Comparison of ENCODE assay signal across 10 cellular contexts in genomic region chr4:4866833-4867744, GRCh38. TPM values are rescaled to one million over a fixed set of nuclear protein-coding genes. Genes with fewer than 3 reads are reported as not detected.
A peak's percentile ranks its signal among the peaks of the same experiment; 100 is the strongest.
DNase-seq lines count a peak whose midpoint lies in the region; ATAC-seq, FAIRE-seq and TF ChIP-seq lines count a peak whose summit lies in the region.
"Had no signal": no experiment of that assay in that cellular context is flagged by ENCODE, and none has a peak within 500 bp of the region (broad histone marks: within the 10 kb centered on the region; RNA-seq: fewer than 3 reads in every experiment).

No MANE protein-coding gene starts in this region.

- BruUV-seq in GM12878 (replicated peaks; lab: Mats Ljungman, UMichigan) = no TSS peak

- no peaks in the 10 kb centered on the region for H3K79me2 ChIP-seq in GM12878 (ENCODE audit: control insufficient read depth, insufficient read depth, low read length)
- H3K79me2 ChIP-seq in mesendoderm (ENCODE audit: control insufficient read depth, insufficient read depth, low read length) = no peaks in the 10 kb centered on the region

- no peak overlapping the region for H3K18ac ChIP-seq in mesendoderm (ENCODE audit: low read length)

- no peak for FAIRE-seq in GM12878 (lab: Jason Lieb, UNC)

- H3K4me1 Mint-ChIP-seq in type B pancreatic cell (ENCODE audit: unreplicated experiment) = peaks cover 31% of the 10 kb centered on the region

- H3K9ac ChIP-seq in GM12878 (ENCODE audit: control insufficient read depth, insufficient read depth, low read length) (no peak overlapping the region), mesendoderm (ENCODE audit: low read length) (peak overlapping the region; percentile 31)

- TF ChIP-seq EP300 in GM12878 (IDR thresholded peaks at IDR 0.05; ENCODE audit: borderline replicate concordance in 1 of 2, control insufficient read depth in 1 of 2, low read depth in 2 of 2, low read length in 2 of 2) = no peak

- H3K9me3 ChIP-seq in heart left ventricle (no peaks in the 10 kb centered on the region), GM12878 (replicated peaks; ENCODE audit: control insufficient read depth, insufficient read depth, low read length) (peaks cover 2% of the 10 kb centered on the region; the same call in 2 of the 3 replicates)
- H3K9me3 ChIP-seq in effector memory CD4-positive, alpha-beta T cell (ENCODE audit: control insufficient read depth, low read length) = no peaks in the 10 kb centered on the region

- SMC1A ChIA-PET in GM12878 (lab: Charles Lee; ENCODE audit: uncharacterized antibody, unreplicated experiment) = no interaction called here

- H3K9me3 Mint-ChIP-seq in type B pancreatic cell = no peaks in the 10 kb centered on the region

- H3K4me1 ChIP-seq in heart left ventricle (peaks cover 0 to 58% (median 18%) of the 10 kb centered on the region in 12 donors), GM12878 (ENCODE audit: control insufficient read depth, insufficient read depth, low read length) (no peaks in the 10 kb centered on the region), mesendoderm (ENCODE audit: control insufficient read depth, low read depth, low read length) (peaks cover 2% of the 10 kb centered on the region)
- H3K4me1 ChIP-seq in effector memory CD4-positive, alpha-beta T cell (ENCODE audit: control insufficient read depth, insufficient read depth, low read length, poor library complexity, severe bottlenecking) = peaks cover 3% of the 10 kb centered on the region

- no peak overlapping the region for H4K5ac ChIP-seq in mesendoderm (ENCODE audit: low read length)

- H3K36me3 Mint-ChIP-seq in type B pancreatic cell = peaks cover 15% of the 10 kb centered on the region

- CTCF ChIA-PET in GM12878 (lab: Yijun Ruan, JAX) = interaction anchor here (0.6 kb wide), 1 partner anchor 266 kb away, joined by 3 read pairs; no protein-coding TSS in a partner anchor

- H4K20me1 ChIP-seq in GM12878 (ENCODE audit: control insufficient read depth, insufficient read depth) = no peaks in the 10 kb centered on the region; the same call in 1 of the 2 replicates

- H3K27me3 ChIP-seq in heart left ventricle (peaks cover 73 to 100% (median 97%) of the 10 kb centered on the region in 9 donors), GM12878 (replicated peaks in 1 of 2; ENCODE audit: control insufficient read depth in 2 of 2, insufficient read depth in 2 of 2, low read length in 1 of 2) (peaks cover 20 to 46% of the 10 kb centered on the region in 2 experiments), mesendoderm (ENCODE audit: insufficient read depth, low read length, poor library complexity) (peaks cover 73% of the 10 kb centered on the region)
- peaks cover 77% of the 10 kb centered on the region for H3K27me3 ChIP-seq in effector memory CD4-positive, alpha-beta T cell (replicated peaks; ENCODE audit: control insufficient read depth, insufficient read depth, low read length, poor library complexity, severe bottlenecking)

- no peak overlapping the region for H3K23ac ChIP-seq in mesendoderm (ENCODE audit: low read length)

- H2BK5ac ChIP-seq in mesendoderm (ENCODE audit: low read length) = no peak overlapping the region

- H3K4ac ChIP-seq in mesendoderm (ENCODE audit: low read depth, low read length) = no peak overlapping the region

- peak overlapping the region; percentile 68 for H3K27ac Mint-ChIP-seq in type B pancreatic cell

- peak in 7 of 12 donors; percentile 8 to 40 (median 18) for TF ChIP-seq CTCF in heart left ventricle (IDR thresholded peaks at IDR 0.05)
- TF ChIP-seq CTCF in GM12878 (IDR thresholded peaks at IDR 0.05 in 2 of 3, conservative IDR thresholded peaks at IDR 0.05 in 1 of 3; ENCODE audit: control insufficient read depth in 2 of 3, extremely low read depth in 1 of 3, insufficient read depth in 1 of 3, low read depth in 3 of 3, low read length in 3 of 3) = no peak
- peak; percentile 66 for TF ChIP-seq CTCF in type B pancreatic cell (conservative IDR thresholded peaks at IDR 0.05)

- H3K4me3 ChIP-seq in heart left ventricle (peak overlapping the region in 11 of 12 donors; percentile 25 to 47 (median 38)), GM12878 (no peak overlapping the region), mesendoderm (ENCODE audit: low read length) (no peak overlapping the region)
- no peak overlapping the region for H3K4me3 ChIP-seq in effector memory CD4-positive, alpha-beta T cell (ENCODE audit: insufficient read depth, low read depth, low read length, poor library complexity, severe bottlenecking)

- TF ChIP-seq RAD21 in GM12878 (IDR thresholded peaks at IDR 0.05; ENCODE audit: insufficient read depth, low read depth, low read length) = no peak

- ATAC-seq in heart left ventricle (peak in 3 of 4 donors; percentile 38 to 68 (median 53)), left cardiac atrium (no peak), GM12878 (no peak), HG03045 (IDR thresholded peaks at IDR 0.05; ENCODE audit: unreplicated experiment) (no peak)
- ATAC-seq: activated CD4-positive, CD25-positive, alpha-beta regulatory T cell treated with anti-CD3 and anti-CD28 coated beads, Interleukin-2, amount 50 U/mL, for 24 hours had no signal

- H3K27ac ChIP-seq in heart left ventricle (no peak overlapping the region), GM12878 (ENCODE audit: control insufficient read depth, insufficient read depth) (no peak overlapping the region), mesendoderm (ENCODE audit: low read depth, low read length) (no peak overlapping the region)
- no peak overlapping the region for H3K27ac ChIP-seq in effector memory CD4-positive, alpha-beta T cell (ENCODE audit: insufficient read depth, low read length, poor library complexity, severe bottlenecking)
- H3K27ac ChIP-seq: HL-60 had no signal

- peak overlapping the region; percentile 59 for H3K56ac ChIP-seq in mesendoderm (ENCODE audit: low read length)

- peaks cover 0 to 19% (median 0%) of the 10 kb centered on the region in 9 donors for H3K36me3 ChIP-seq in heart left ventricle
- H3K36me3 ChIP-seq in GM12878 (ENCODE audit: control insufficient read depth in 2 of 2, insufficient read depth in 2 of 2, low read length in 1 of 2) = no peaks in the 10 kb centered on the region
- no peaks in the 10 kb centered on the region for H3K36me3 ChIP-seq in mesendoderm (ENCODE audit: control insufficient read depth, insufficient read depth, low read length)
- no peaks in the 10 kb centered on the region for H3K36me3 ChIP-seq in effector memory CD4-positive, alpha-beta T cell (ENCODE audit: control insufficient read depth, insufficient read depth, low read length)

- WGBS in heart left ventricle, 4 donors = 1 to 3% (median 2%) methylated on average over 43 to 69 of the region's 69 CpGs
- 40% methylated on average over 52 of the region's 69 CpGs for whole genome bisulfite sequencing in GM12878 (ENCODE audit: insufficient coverage, insufficient replicate concordance, low lambda C conversion rate, missing lambda C conversion rate)
- WGBS in mesendoderm (ENCODE audit: extremely low coverage, insufficient coverage, low lambda C conversion rate) = no CpG with 5 or more reads among the region's 69 CpGs

- intact Hi-C loops in heart left ventricle (cut with DNase I) = loop anchor here in 3 of 10 donors (10.0 kb wide), 3 partner anchors 192 to 382 kb away; partner anchors contain the start of gene STX18 (in 1 of the 3)
- intact Hi-C loops in left cardiac atrium (cut with DNase I) = no loop called here
- intact Hi-C loops in GM12878 (cut with micrococcal nuclease; ENCODE audit: unreplicated experiment) = no loop called here

- no peak for TF ChIP-seq POLR2A in heart left ventricle (IDR thresholded peaks at IDR 0.05)
- TF ChIP-seq POLR2A in GM12878 (IDR thresholded peaks at IDR 0.05; ENCODE audit: low read depth, low read length) = no peak

- H3K27me3 Mint-ChIP-seq in type B pancreatic cell = peaks cover 48% of the 10 kb centered on the region

- RAD21 ChIA-PET in GM12878 (lab: Charles Lee; ENCODE audit: unreplicated experiment) = no interaction called here

- no peaks in the 10 kb centered on the region for H3K79me1 ChIP-seq in mesendoderm (ENCODE audit: low read length)

- no peak overlapping the region for H2BK15ac ChIP-seq in mesendoderm (replicated peaks; ENCODE audit: low read depth)

- DNase-seq in heart left ventricle = peak in 3 of 5 donors; percentile 36 to 63 (median 41)
- DNase-seq in left cardiac atrium = no peak
- DNase-seq in GM12878 (ENCODE audit: low read depth, low spot score) = no peak
- peak; percentile 85 for DNase-seq in mesendoderm
- DNase-seq in type B pancreatic cell (ENCODE audit: extremely low spot score, unreplicated experiment) = peak; percentile 79
- DNase-seq in activated gamma-delta T cell (lab: John Stamatoyannopoulos, UW) = no peak
- DNase-seq in effector memory CD4-positive, alpha-beta T cell = no peak

- H2AFZ ChIP-seq in GM12878 (ENCODE audit: control insufficient read depth, low read depth, low read length) = no peak overlapping the region

- H3K4me3 Mint-ChIP-seq in type B pancreatic cell = peak overlapping the region; percentile 89

- H3K4me2 ChIP-seq in GM12878 (ENCODE audit: control insufficient read depth, insufficient read depth) = no peak overlapping the region
- H3K4me2 ChIP-seq in mesendoderm (ENCODE audit: low read length) = peak overlapping the region; percentile 94

- POLR2A ChIA-PET in GM12878 (lab: Charles Lee) = no interaction called here

- H4K8ac ChIP-seq in mesendoderm (ENCODE audit: low read depth, low read length) = no peak overlapping the region

- in situ Hi-C loops in GM12878 (cut with MboI) = no loop called here

- H2BK120ac ChIP-seq in mesendoderm (ENCODE audit: low read depth, low read length) = no peak overlapping the region

- no peak overlapping the region for H2AK5ac ChIP-seq in mesendoderm (ENCODE audit: low read length)

RNA-seq across cellular contexts. Expression of gene MSX1, which starts 7.6 kb away (rescaled TPM):
- total RNA-seq in heart left ventricle (1 to 10 TPM; 2.7 to 7.4 (median 4.2) TPM), left cardiac atrium (1 to 10 TPM; 4.5 to 6.1 TPM), GM12878 (2014; rRNA removed) (0.28 TPM in 1 of 2 replicates, not detected in the other), GM12878 (2014; rRNA removed; fragmentation: Illumina TruSeq; extraction: Trizol) (not detected in 2 replicates), GM12878 (2021) (0.18 and 0.24 TPM in 2 replicates), type B pancreatic cell (ENCODE audit: low replicate concordance) (7.4 and 67.3 TPM in 2 replicates)
- polyA plus RNA-seq in heart left ventricle (1 to 10 TPM; 2.2 to 3.0 TPM), GM12878 (2011; rRNA removed) (0.22 and 0.56 TPM in 2 replicates), GM12878 (2014; fragmentation: Illumina TruSeq; extraction: Trizol) (0.22 TPM in 1 of 2 replicates, not detected in the other), GM12878 (2014; fragmentation: Nextera tagmentation; extraction: Ambion mirVana) (under 1 TPM; 0.04 to 0.08 TPM), GM12878 (2014; rRNA removed) (0.13 and 0.16 TPM in 2 replicates), GM12878 (2016; fragmentation: Nextera tagmentation; extraction: Ambion mirVana) (under 1 TPM in 1 of 2 experiments, not detected in 1; 0.12 TPM)
- 1.4 and 2.2 TPM in 2 replicates for total RNA-seq in GM12878 (2013; cell fraction: nucleolus; rRNA removed)
- not detected for polyA plus RNA-seq in GM12878 (2011; ENCODE audit: low read depth)
- 0.42 and 0.51 TPM in 2 replicates for polyA plus RNA-seq in GM12878 (2011; cell fraction: cytosol; rRNA removed)
- 1.2 and 1.3 TPM in 2 replicates for polyA plus RNA-seq in GM12878 (2011; cell fraction: nucleus; rRNA removed)
- polyA plus RNA-seq in GM12878 (2012) = 0.15 and 0.60 TPM in 2 replicates
- polyA minus RNA-seq in GM12878 (2011; rRNA and poly(A)+ RNA removed) = not detected in 2 replicates
- 1.0 TPM in 1 of 2 replicates, not detected in the other for polyA minus RNA-seq in GM12878 (2011; cell fraction: cytosol; rRNA and poly(A)+ RNA removed)
- 0.12 TPM in 1 of 2 replicates, not detected in the other for polyA minus RNA-seq in GM12878 (2011; cell fraction: nucleus; rRNA and poly(A)+ RNA removed)
- 1.4 TPM for polyA plus RNA-seq in mesendoderm (2013, experiment 1 of 2)
- 1.3 TPM for polyA plus RNA-seq in mesendoderm (2013, experiment 2 of 2)

Comparison
In these comparisons a context has a peak if more than half of its experiments do, and no peak if none do; other contexts are left out.
1. ATAC-seq: peak in heart left ventricle (3 of 4); none in left cardiac atrium (0 of 2), GM12878 (single experiment) and HG03045 (single experiment).
2. DNase-seq: peak in heart left ventricle (3 of 5), mesendoderm (single experiment) and type B pancreatic cell (single experiment); none in left cardiac atrium (single experiment), GM12878 (single experiment), activated gamma-delta T cell (single experiment) and effector memory CD4-positive, alpha-beta T cell (0 of 3).
3. H3K4me3 ChIP-seq: peak in heart left ventricle (11 of 12); none in GM12878 (single experiment), mesendoderm (single experiment) and effector memory CD4-positive, alpha-beta T cell (single experiment).
4. CTCF ChIP-seq: peak in heart left ventricle (7 of 12) and type B pancreatic cell (single experiment); none in GM12878 (0 of 3).